8 cellular contexts compared by ENCODE assay signal in genomic region chr19:10568826-10569651, GRCh38. TPM values are rescaled to one million over a fixed set of nuclear protein-coding genes. Genes with fewer than 3 reads are reported as not detected.
DNase-seq lines count a peak whose midpoint lies in the region; ATAC-seq, FAIRE-seq and TF ChIP-seq lines count a peak whose summit lies in the region.

TSS of gene CDKN2D (minus strand) at chr19:10568979. CDS start at chr19:10568653, 326 bp downstream.

- H3K4me1 ChIP-seq in left ventricle myocardium inferior (peaks cover 52% of the 10 kb centered on the region), prostate gland (replicated peaks) (peaks cover 16% of the 10 kb centered on the region)

- H3K9me3 ChIP-seq in left ventricle myocardium inferior (replicated peaks) (no peaks in the 10 kb centered on the region), prostate gland (no peaks in the 10 kb centered on the region)

- H3K27me3 Mint-ChIP-seq in T-helper 1 cell treated with Interleukin-12 subunit alpha and Interleukin-12 subunit beta and Interleukin-4 antibody, amounts not matched to agents 30 μg/mL and 1 μg/mL, for 36 hours (ENCODE audit: low read depth) = no peaks in the 10 kb centered on the region

- DNase-seq in GM13977 (ENCODE audit: low spot score) (peak; percentile 91), NCI-H1694 (lab: John Stamatoyannopoulos, UW) (peak; percentile 95), amniotic stem cell (lab: John Stamatoyannopoulos, UW) (peak; percentile 99), left ventricle myocardium inferior (peak; percentile 100), prostate gland (ENCODE audit: low spot score) (peak; percentile 100), urothelium cell line (ENCODE audit: low spot score) (peak; percentile 85)

- H3K27me3 ChIP-seq in left ventricle myocardium inferior (ENCODE audit: low read depth) (no peaks in the 10 kb centered on the region), prostate gland (replicated peaks; ENCODE audit: insufficient read depth) (no peaks in the 10 kb centered on the region)

- in situ Hi-C loops in GM13977 (cut with MboI; ENCODE audit: low pct_unique_long_range_greater_than_20kb, low sequenced_read_pairs, unreplicated experiment) = no loop called here

- FAIRE-seq in urothelium cell line (lab: Jason Lieb, UNC) = peak; percentile 76

- TF ChIP-seq CTCF in GM13977 (IDR thresholded peaks at IDR 0.05; ENCODE audit: extremely low read depth, insufficient read depth, missing control alignments) (no peak), left ventricle myocardium inferior (IDR thresholded peaks at IDR 0.05; ENCODE audit: borderline replicate concordance) (peak; percentile 61), prostate gland (IDR thresholded peaks at IDR 0.05) (peak; percentile 61 to 97 (median 84))

- peak; percentile 57 for ATAC-seq in HG02884 (IDR thresholded peaks at IDR 0.05; ENCODE audit: unreplicated experiment)

- WGBS in prostate gland = under 1% methylated on average over 58 of the region's 71 CpGs

- peak within 1 kb of the TSS; percentile 90 for H3K4me3 ChIP-seq in left ventricle myocardium inferior
- H3K4me3 ChIP-seq in prostate gland = peak within 1 kb of the TSS; percentile 45 to 82

- no peaks in the 10 kb centered on the region for H3K9me3 Mint-ChIP-seq in T-helper 1 cell treated with Interleukin-12 subunit alpha and Interleukin-12 subunit beta and Interleukin-4 antibody, amounts not matched to agents 30 μg/mL and 1 μg/mL, for 36 hours

- H3K27ac ChIP-seq in left ventricle myocardium inferior (replicated peaks) (peak within 1 kb of the TSS; percentile 93), prostate gland (peak within 1 kb of the TSS; percentile 66 to 86)

- H3K4me3 Mint-ChIP-seq in T-helper 1 cell treated with Interleukin-12 subunit alpha and Interleukin-12 subunit beta and Interleukin-4 antibody, amounts not matched to agents 30 μg/mL and 1 μg/mL, for 36 hours = peak within 1 kb of the TSS; percentile 99

- TF ChIP-seq POLR2A in prostate gland (IDR thresholded peaks at IDR 0.05) = peak; percentile 80

- peaks cover 44% of the 10 kb centered on the region for H3K4me1 Mint-ChIP-seq in T-helper 1 cell treated with Interleukin-12 subunit alpha and Interleukin-12 subunit beta and Interleukin-4 antibody, amounts not matched to agents 30 μg/mL and 1 μg/mL, for 36 hours (ENCODE audit: low read depth)

- H3K36me3 ChIP-seq in left ventricle myocardium inferior (no peaks in the 10 kb centered on the region), prostate gland (no peaks in the 10 kb centered on the region)

- intact Hi-C loops in left ventricle myocardium inferior (cut with micrococcal nuclease) = no loop called here
- intact Hi-C loops in prostate gland (cut with DNase I) = loop anchor here (5.0 kb wide), 1 partner anchor 67 kb away; the partner anchor contains the start of gene KEAP1

- H3K36me3 Mint-ChIP-seq in T-helper 1 cell treated with Interleukin-12 subunit alpha and Interleukin-12 subunit beta and Interleukin-4 antibody, amounts not matched to agents 30 μg/mL and 1 μg/mL, for 36 hours (ENCODE audit: low read depth) = peaks cover 29% of the 10 kb centered on the region

- peak within 1 kb of the TSS; percentile 97 for H3K27ac Mint-ChIP-seq in T-helper 1 cell treated with Interleukin-12 subunit alpha and Interleukin-12 subunit beta and Interleukin-4 antibody, amounts not matched to agents 30 μg/mL and 1 μg/mL, for 36 hours

RNA-seq across cellular contexts. Expression of gene CDKN2D, which starts in this region (rescaled TPM):
- total RNA-seq in left ventricle myocardium inferior (9.4 TPM), prostate gland (1 to 10 TPM; 3.7 to 8.2 TPM)

Comparison
In these comparisons a context has a peak if more than half of its experiments do, and no peak if none do; other contexts are left out.
1. Peak in every context shown above with its lines: DNase-seq, ATAC-seq, H3K4me3 ChIP-seq and H3K27ac ChIP-seq.